Comparison of ENCODE assay signal across 9 cellular contexts in genomic region chr15:79431636-79432344, GRCh38. TPM values are rescaled to one million over a fixed set of nuclear protein-coding genes. Genes with fewer than 3 reads are reported as not detected.
DNase-seq lines count a peak whose midpoint lies in the region; ATAC-seq, FAIRE-seq and TF ChIP-seq lines count a peak whose summit lies in the region.
"Had no signal": no experiment of that assay in that cellular context is flagged by ENCODE, and none has a peak within 500 bp of the region (broad histone marks: within the 10 kb centered on the region; RNA-seq: fewer than 3 reads in every experiment).

TSS of gene MINAR1 (plus strand) at chr15:79432336. CDS start at chr15:79456148, 23,812 bp downstream.

- H3K4me1 Mint-ChIP-seq in T-helper 17 cell: peaks cover 11% of the 10 kb centered on the region

- ATAC-seq in T-helper 17 cell (no peak), pancreas (peak; percentile 80 to 83 (median 81)), GM21825 (IDR thresholded peaks at IDR 0.05; ENCODE audit: unreplicated experiment) (no peak), HG02678 (IDR thresholded peaks at IDR 0.05; ENCODE audit: unreplicated experiment) (no peak)

- H3K9me3 ChIP-seq in T-helper 17 cell (ENCODE audit: control insufficient read depth, low read length, poor library complexity, severe bottlenecking) (no peaks in the 10 kb centered on the region), pancreas (no peaks in the 10 kb centered on the region)

- no peak for FAIRE-seq in pancreas (lab: Jason Lieb, UNC)

- intact Hi-C loops in pancreas (cut with DNase I): no loop called here

- peaks cover 82% of the 10 kb centered on the region for H3K27me3 Mint-ChIP-seq in T-helper 17 cell

- no peaks in the 10 kb centered on the region for H3K36me3 ChIP-seq in pancreas

- H3K36me3 Mint-ChIP-seq in T-helper 17 cell (ENCODE audit: low read depth): peaks cover 6% of the 10 kb centered on the region

- DNase-seq in activated T-cell treated with anti-CD3 and anti-CD28 coated beads for 48 hours (ENCODE audit: low read depth): peak; percentile 19
- no peak for DNase-seq in activated T-cell treated with anti-CD3 and anti-CD28 coated beads for 4 hours
- DNase-seq in T-helper 17 cell: no peak
- DNase-seq in fibroblast of the aortic adventitia (ENCODE audit: low read depth): peak; percentile 33
- peak in 5 of 6 donors; percentile 37 to 81 (median 61) for DNase-seq in pancreas
- DNase-seq in KG1 (lab: John Stamatoyannopoulos, UW): no peak

- no peak within 1 kb of the TSS for H3K27ac Mint-ChIP-seq in T-helper 17 cell
- H3K27ac Mint-ChIP-seq: activated naive CD4-positive, alpha-beta T cell treated with anti-CD3 and anti-CD28 coated beads, Interleukin-2, amount 50 U/mL, for 72 hours had no signal

- TF ChIP-seq CTCF in fibroblast of the aortic adventitia (IDR thresholded peaks at IDR 0.05; ENCODE audit: insufficient read depth, low read length) (no peak), pancreas (IDR thresholded peaks at IDR 0.05) (no peak)

- H3K27ac ChIP-seq in pancreas: peak within 1 kb of the TSS; percentile 58 to 67 (median 61)

- WGBS in pancreas, 2 donors: 1% methylated on average over 31 to 84 of the region's 84 CpGs

- peak within 1 kb of the TSS; percentile 60 for H3K4me3 ChIP-seq in fibroblast of the aortic adventitia (ENCODE audit: low read depth, low read length)
- H3K4me3 ChIP-seq in pancreas: peak within 1 kb of the TSS; percentile 38 to 63 (median 46)

- no peaks in the 10 kb centered on the region for H3K27me3 ChIP-seq in pancreas

- H3K4me1 ChIP-seq in pancreas: peaks cover 0 to 3% (median 0%) of the 10 kb centered on the region in 3 donors

- peak within 1 kb of the TSS; percentile 45 for H3K4me3 Mint-ChIP-seq in T-helper 17 cell

RNA-seq across cellular contexts. Expression of gene MINAR1, which starts in this region (rescaled TPM):
- under 1 TPM; 0.37 to 0.40 TPM for total RNA-seq in T-helper 17 cell
- total RNA-seq in fibroblast of the aortic adventitia (ENCODE audit: low replicate concordance): 0.98 and 1.7 TPM in 2 replicates
- total RNA-seq in pancreas: 1 to 10 TPM; 1.3 to 2.7 (median 2.2) TPM
- polyA plus RNA-seq in pancreas: 1 to 10 TPM; 1.1 to 3.9 TPM

Comparison
In these comparisons a context has a peak if more than half of its experiments do, and no peak if none do; other contexts are left out.
1. DNase-seq: peak in activated T-cell treated with anti-CD3 and anti-CD28 coated beads for 48 hours (single experiment), fibroblast of the aortic adventitia (single experiment) and pancreas (5 of 6); none in activated T-cell treated with anti-CD3 and anti-CD28 coated beads for 4 hours (single experiment), T-helper 17 cell (0 of 3) and KG1 (single experiment).
2. ATAC-seq: peak in pancreas (4 of 4); none in T-helper 17 cell (single experiment), GM21825 (single experiment) and HG02678 (single experiment).